Comparison of ENCODE assay signal across 30 cellular contexts in genomic region chr16:69120096-69120664, GRCh38. TPM values are rescaled to one million over a fixed set of nuclear protein-coding genes. Genes with fewer than 3 reads are reported as not detected.
"Had no signal": no experiment of that assay in that cellular context is flagged by ENCODE, and none has a peak within 500 bp of the region (broad histone marks: within the 10 kb centered on the region; RNA-seq: fewer than 3 reads in every experiment).

No MANE protein-coding gene starts in this region.

- H3K9me3 ChIP-seq: ascending aorta, colonic mucosa, Peyer's patch, SJSA1 had no signal

- H3K9me3 Mint-ChIP-seq: activated B cell treated with CpG ODN at 0.5 μM for 24 hours; activated CD4-positive, alpha-beta memory T cell treated with anti-CD3 and anti-CD28 coated beads for 36 hours; activated CD4-positive, alpha-beta T cell treated with anti-CD3 and anti-CD28 coated beads, Interleukin-2, amount 10 ng/mL, durations not matched to agents 7 days and 5 days; activated T-cell treated with anti-CD3 and anti-CD28 coated beads, Interleukin-2, amount 50 U/mL, for 72 hours; activated T-helper 2 cell treated with anti-CD3 and anti-CD28 coated beads, Interferon-gamma antibody, Interleukin-2, Interleukin-4, amounts not matched to agents 10 μg/mL and 5 μg/mL and 100 μg/mL, durations not matched to agents 14 hours and 24 hours and 36 hours; brain had no signal

- DNase-seq: activated B cell treated with CpG ODN at 0.5 μM for 24 hours; activated CD4-positive, alpha-beta memory T cell treated with anti-CD3 and anti-CD28 coated beads for 36 hours; activated CD4-positive, alpha-beta T cell treated with anti-CD3 and anti-CD28 coated beads, Interleukin-2, amount 10 ng/mL, durations not matched to agents 7 days and 5 days; activated CD8-positive, alpha-beta memory T cell treated with anti-CD3 and anti-CD28 coated beads for 24 hours; activated gamma-delta T cell treated with Interleukin-2 at 50 U/mL for 16 hours; activated naive CD4-positive, alpha-beta T cell treated with anti-CD3 and anti-CD28 coated beads, Interleukin-2, amount 50 U/mL, for 16 hours; activated T-cell treated with anti-CD3 and anti-CD28 coated beads, Interleukin-2, amount 50 U/mL, for 72 hours; amniotic stem cell; cerebellar nuclear complex; colonic mucosa; Kasumi-1; KBM-7; NCI-H1048; NCI-H146; NCI-H1930; NCI-H2171; NCI-H2227 treated with DMSO at 0.1 percent for 48 hours; NCI-H446 treated with DMSO at 0.1 percent for 48 hours; NCI-H524 treated with DMSO at 0.1 percent for 48 hours; NCI-H748 treated with DMSO at 0.1 percent for 48 hours; Peyer's patch; Right ventricle myocardium superior; T-helper 17 cell; T-helper 9 cell had no signal

- H3K27ac ChIP-seq: ascending aorta, cardiac muscle cell, colonic mucosa, Peyer's patch, RWPE1, SJSA1 had no signal

- H3K27ac Mint-ChIP-seq: activated B cell treated with CpG ODN at 0.5 μM for 24 hours; activated CD4-positive, alpha-beta memory T cell treated with anti-CD3 and anti-CD28 coated beads for 36 hours; activated CD4-positive, alpha-beta T cell treated with anti-CD3 and anti-CD28 coated beads, Interleukin-2, amount 10 ng/mL, durations not matched to agents 7 days and 5 days; activated T-cell treated with anti-CD3 and anti-CD28 coated beads, Interleukin-2, amount 50 U/mL, for 72 hours; activated T-helper 2 cell treated with anti-CD3 and anti-CD28 coated beads, Interferon-gamma antibody, Interleukin-2, Interleukin-4, amounts not matched to agents 10 μg/mL and 5 μg/mL and 100 μg/mL, durations not matched to agents 14 hours and 24 hours and 36 hours; T-helper 17 cell had no signal

- H3K4me1 ChIP-seq: colonic mucosa, Peyer's patch, SJSA1 had no signal

- H3K4me3 Mint-ChIP-seq: activated B cell treated with CpG ODN at 0.5 μM for 24 hours; activated CD4-positive, alpha-beta memory T cell treated with anti-CD3 and anti-CD28 coated beads for 36 hours; activated CD4-positive, alpha-beta T cell treated with anti-CD3 and anti-CD28 coated beads, Interleukin-2, amount 10 ng/mL, durations not matched to agents 7 days and 5 days; activated T-cell treated with anti-CD3 and anti-CD28 coated beads, Interleukin-2, amount 50 U/mL, for 72 hours; brain; T-helper 17 cell had no signal

- H3K27me3 Mint-ChIP-seq: activated B cell treated with CpG ODN at 0.5 μM for 24 hours; activated CD4-positive, alpha-beta memory T cell treated with anti-CD3 and anti-CD28 coated beads for 36 hours; activated CD4-positive, alpha-beta T cell treated with anti-CD3 and anti-CD28 coated beads, Interleukin-2, amount 10 ng/mL, durations not matched to agents 7 days and 5 days; brain; T-helper 17 cell had no signal

- H3K4me1 Mint-ChIP-seq: brain had no signal

- H3K4me3 ChIP-seq: ascending aorta, cardiac muscle cell, colonic mucosa, Peyer's patch, SJSA1 had no signal

- H3K27me3 ChIP-seq: ascending aorta, cardiac muscle cell, colonic mucosa, Peyer's patch, SJSA1 had no signal

- ATAC-seq: activated T-cell treated with anti-CD3 and anti-CD28 coated beads, Interleukin-2, amount 50 U/mL, for 72 hours; T-helper 17 cell had no signal

RNA-seq across cellular contexts. Expression of gene HAS3, which starts 14.7 kb away (rescaled TPM):
- total RNA-seq: ascending aorta had no signal
- polyA plus RNA-seq: cardiac muscle cell had no signal
